In genomic region chr2:118310016-118310877, GRCh38 we compare ENCODE assay signal across 9 cellular contexts.
DNase-seq lines count a peak whose midpoint lies in the region; ATAC-seq and TF ChIP-seq lines count a peak whose summit lies in the region.
"Had no signal": no experiment of that assay in that cellular context is flagged by ENCODE, and none has a peak within 500 bp of the region (broad histone marks: within the 10 kb centered on the region; RNA-seq: fewer than 3 reads in every experiment).

No MANE protein-coding gene starts in this region.

- POLR2A ChIA-PET in MCF 10A (lab: Yijun Ruan, JAX): no interaction called here
- POLR2A ChIA-PET in activated CD4-positive, alpha-beta T cell treated with anti-CD3 and anti-CD28 coated beads, Interleukin-2, amount 10 ng/mL, durations not matched to agents 7 days and 5 days (lab: Charles Lee): no interaction called here

- H3K27ac Mint-ChIP-seq in MCF 10A (ENCODE audit: low read depth, unreplicated experiment): no peak overlapping the region
- peak overlapping the region; percentile 98 for H3K27ac Mint-ChIP-seq in activated CD4-positive, alpha-beta T cell treated with anti-CD3 and anti-CD28 coated beads, Interleukin-2, amount 10 ng/mL, durations not matched to agents 7 days and 5 days

- no peak overlapping the region for H3K18ac ChIP-seq in mesenchymal stem cell (ENCODE audit: low read depth in 1 of 2, low read length in 2 of 2)

- no peaks in the 10 kb centered on the region for H3K27me3 Mint-ChIP-seq in MCF 10A (ENCODE audit: insufficient read depth, unreplicated experiment)
- H3K27me3 Mint-ChIP-seq in activated CD4-positive, alpha-beta T cell treated with anti-CD3 and anti-CD28 coated beads, Interleukin-2, amount 10 ng/mL, durations not matched to agents 7 days and 5 days: peaks cover 22% of the 10 kb centered on the region

- H3K9ac ChIP-seq in mesenchymal stem cell (ENCODE audit: low read length): peak overlapping the region; percentile 98

- no peak overlapping the region for H3K23ac ChIP-seq in mesenchymal stem cell (ENCODE audit: low read length in 2 of 2)

- DNase-seq in breast epithelium (ENCODE audit: low spot score in 2 of 2) (no peak), MCF 10A (ENCODE audit: unreplicated experiment) (no peak), dorsolateral prefrontal cortex (peak in 8 of 10 donors; percentile 30 to 70 (median 44)), mesenchymal stem cell (peak; percentile 7), epidermal melanocyte (ENCODE audit: insufficient read length, low spot score) (no peak)
- DNase-seq in activated CD4-positive, alpha-beta T cell treated with anti-CD3 and anti-CD28 coated beads, Interleukin-2, amount 10 ng/mL, durations not matched to agents 7 days and 5 days: peak; percentile 72
- DNase-seq in stimulated activated CD8-positive, alpha-beta memory T cell treated with anti-CD3 and anti-CD28 coated beads, Interleukin-12 subunit alpha, Interleukin-12 subunit beta, amount 100 ng/mL, for 1 hour (ENCODE audit: low read depth): peak; percentile 23
- DNase-seq: DND-41 had no signal

- peak; percentile 66 for ATAC-seq in HG03457 (IDR thresholded peaks at IDR 0.05; ENCODE audit: unreplicated experiment)

- H2BK5ac ChIP-seq in mesenchymal stem cell (ENCODE audit: low read depth, low read length, poor library complexity, severe bottlenecking): no peak overlapping the region

- H3K4me3 ChIP-seq in breast epithelium: peak overlapping the region; percentile 60 to 75 (median 61)
- peak overlapping the region; percentile 47 to 87 (median 68) for H3K4me3 ChIP-seq in dorsolateral prefrontal cortex
- peak overlapping the region in 1 of 2 experiments; percentile 80 for H3K4me3 ChIP-seq in mesenchymal stem cell (ENCODE audit: insufficient read depth in 1 of 2, low read depth in 1 of 2, low read length in 2 of 2)

- no peaks in the 10 kb centered on the region for H3K4me1 Mint-ChIP-seq in MCF 10A (ENCODE audit: insufficient read depth, unreplicated experiment)
- peaks cover 14% of the 10 kb centered on the region for H3K4me1 Mint-ChIP-seq in activated CD4-positive, alpha-beta T cell treated with anti-CD3 and anti-CD28 coated beads, Interleukin-2, amount 10 ng/mL, durations not matched to agents 7 days and 5 days

- peaks cover 0 to 10% of the 10 kb centered on the region in 2 donors for H3K27me3 ChIP-seq in breast epithelium
- no peaks in the 10 kb centered on the region for H3K27me3 ChIP-seq in dorsolateral prefrontal cortex
- H3K27me3 ChIP-seq in mesenchymal stem cell (ENCODE audit: control insufficient read depth in 1 of 2, insufficient read depth in 1 of 2, low read length in 2 of 2): peaks cover 0 to 15% of the 10 kb centered on the region in 2 experiments

- H3K9me3 ChIP-seq in breast epithelium (no peaks in the 10 kb centered on the region), mesenchymal stem cell (ENCODE audit: control insufficient read depth, low read length) (no peaks in the 10 kb centered on the region)

- no peak overlapping the region for H2BK12ac ChIP-seq in mesenchymal stem cell (ENCODE audit: low read length in 2 of 2)

- no peaks in the 10 kb centered on the region for H3K9me3 Mint-ChIP-seq in MCF 10A (ENCODE audit: unreplicated experiment)
- no peaks in the 10 kb centered on the region for H3K9me3 Mint-ChIP-seq in activated CD4-positive, alpha-beta T cell treated with anti-CD3 and anti-CD28 coated beads, Interleukin-2, amount 10 ng/mL, durations not matched to agents 7 days and 5 days

- no peak for TF ChIP-seq CTCF in breast epithelium (IDR thresholded peaks at IDR 0.05)
- no peak for TF ChIP-seq CTCF in MCF 10A (IDR thresholded peaks at IDR 0.05; ENCODE audit: unreplicated experiment)
- peak in 3 of 56 donors; percentile 7 to 22 (median 15) for TF ChIP-seq CTCF in dorsolateral prefrontal cortex (IDR thresholded peaks at IDR 0.05 in 54 of 56, conservative IDR thresholded peaks at IDR 0.05 in 2 of 56; ENCODE audit: low read depth in 1 of 56, partially characterized antibody in 56 of 56)

- peak overlapping the region; percentile 63 for H2AFZ ChIP-seq in mesenchymal stem cell (ENCODE audit: low read depth, low read length)

- H3K4ac ChIP-seq in mesenchymal stem cell (ENCODE audit: low read depth in 1 of 2, low read length in 2 of 2): no peak overlapping the region

- 9% methylated on average over 39 of the region's 57 CpGs for WGBS in mesenchymal stem cell

- H3K36me3 ChIP-seq in breast epithelium (no peaks in the 10 kb centered on the region), mesenchymal stem cell (ENCODE audit: control insufficient read depth in 1 of 2, insufficient read depth in 2 of 2, low read depth in 1 of 2, low read length in 2 of 2) (no peaks in the 10 kb centered on the region)

- H3K4me3 Mint-ChIP-seq in MCF 10A (ENCODE audit: unreplicated experiment): no peak overlapping the region
- peak overlapping the region; percentile 82 for H3K4me3 Mint-ChIP-seq in activated CD4-positive, alpha-beta T cell treated with anti-CD3 and anti-CD28 coated beads, Interleukin-2, amount 10 ng/mL, durations not matched to agents 7 days and 5 days

- H3K36me3 Mint-ChIP-seq in MCF 10A (ENCODE audit: insufficient read depth, unreplicated experiment): no peaks in the 10 kb centered on the region
- peaks cover 2% of the 10 kb centered on the region for H3K36me3 Mint-ChIP-seq in activated CD4-positive, alpha-beta T cell treated with anti-CD3 and anti-CD28 coated beads, Interleukin-2, amount 10 ng/mL, durations not matched to agents 7 days and 5 days (ENCODE audit: low read depth)

- H3K27ac ChIP-seq in breast epithelium (peak overlapping the region; percentile 52 to 61), dorsolateral prefrontal cortex (peak overlapping the region in 35 of 59 donors; percentile 0 to 83 (median 49)), mesenchymal stem cell (ENCODE audit: low read length, poor library complexity, severe bottlenecking) (no peak overlapping the region)

- no peaks in the 10 kb centered on the region for H3K79me1 ChIP-seq in mesenchymal stem cell (replicated peaks; ENCODE audit: low read length, poor library complexity, severe bottlenecking)

- H3K4me1 ChIP-seq in breast epithelium: no peaks in the 10 kb centered on the region
- peaks cover 1% of the 10 kb centered on the region for H3K4me1 ChIP-seq in mesenchymal stem cell (ENCODE audit: control insufficient read depth, insufficient read depth, low read depth, low read length)

- CTCF ChIA-PET in MCF 10A (lab: Yijun Ruan, JAX): interaction anchor here (1.0 kb wide), 1 partner anchor 25 kb away, joined by 3 read pairs; no protein-coding TSS in a partner anchor
- CTCF ChIA-PET in activated CD4-positive, alpha-beta T cell treated with anti-CD3 and anti-CD28 coated beads, Interleukin-2, amount 10 ng/mL, durations not matched to agents 7 days and 5 days (lab: Charles Lee): interaction anchor here (0.6 kb wide), 1 partner anchor 161 kb away, joined by 3 read pairs; no protein-coding TSS in a partner anchor

- no peak overlapping the region for H2BK15ac ChIP-seq in mesenchymal stem cell (ENCODE audit: low read depth, poor library complexity, severe bottlenecking)

- H4K8ac ChIP-seq in mesenchymal stem cell (ENCODE audit: low read length): no peak overlapping the region

- H2AK5ac ChIP-seq in mesenchymal stem cell (ENCODE audit: low read length, severe bottlenecking): no peak overlapping the region

- no peak for TF ChIP-seq POLR2A in breast epithelium (IDR thresholded peaks at IDR 0.05)

- H3K4me2 ChIP-seq in mesenchymal stem cell (ENCODE audit: low read length, poor library complexity, severe bottlenecking): peak overlapping the region; percentile 53

- H4K91ac ChIP-seq in mesenchymal stem cell (ENCODE audit: low read length): no peak overlapping the region

- H2BK120ac ChIP-seq in mesenchymal stem cell (ENCODE audit: low read depth, low read length): peak overlapping the region; percentile 85

- intact Hi-C loops in breast epithelium (cut with DNase I; ENCODE audit: low total_unique reads) (no loop called here), MCF 10A (cut with micrococcal nuclease) (no loop called here), dorsolateral prefrontal cortex (cut with DNase I) (no loop called here)

- BruUV-seq in MCF 10A (replicated peaks; lab: Mats Ljungman, UMichigan): no TSS peak

- H3K14ac ChIP-seq in mesenchymal stem cell (ENCODE audit: low read length in 2 of 2): no peak overlapping the region

Comparison
In these comparisons a context has a peak if more than half of its experiments do, and no peak if none do; other contexts are left out.
1. DNase-seq: peak in activated CD4-positive, alpha-beta T cell treated with anti-CD3 and anti-CD28 coated beads, Interleukin-2, amount 10 ng/mL, durations not matched to agents 7 days and 5 days (single experiment), dorsolateral prefrontal cortex (8 of 10), mesenchymal stem cell (single experiment) and stimulated activated CD8-positive, alpha-beta memory T cell treated with anti-CD3 and anti-CD28 coated beads, Interleukin-12 subunit alpha, Interleukin-12 subunit beta, amount 100 ng/mL, for 1 hour (single experiment); none in breast epithelium (0 of 2), MCF 10A (single experiment) and epidermal melanocyte (single experiment).